ENCODE assay signal across 2 cellular contexts in the genomic region with DNA sequence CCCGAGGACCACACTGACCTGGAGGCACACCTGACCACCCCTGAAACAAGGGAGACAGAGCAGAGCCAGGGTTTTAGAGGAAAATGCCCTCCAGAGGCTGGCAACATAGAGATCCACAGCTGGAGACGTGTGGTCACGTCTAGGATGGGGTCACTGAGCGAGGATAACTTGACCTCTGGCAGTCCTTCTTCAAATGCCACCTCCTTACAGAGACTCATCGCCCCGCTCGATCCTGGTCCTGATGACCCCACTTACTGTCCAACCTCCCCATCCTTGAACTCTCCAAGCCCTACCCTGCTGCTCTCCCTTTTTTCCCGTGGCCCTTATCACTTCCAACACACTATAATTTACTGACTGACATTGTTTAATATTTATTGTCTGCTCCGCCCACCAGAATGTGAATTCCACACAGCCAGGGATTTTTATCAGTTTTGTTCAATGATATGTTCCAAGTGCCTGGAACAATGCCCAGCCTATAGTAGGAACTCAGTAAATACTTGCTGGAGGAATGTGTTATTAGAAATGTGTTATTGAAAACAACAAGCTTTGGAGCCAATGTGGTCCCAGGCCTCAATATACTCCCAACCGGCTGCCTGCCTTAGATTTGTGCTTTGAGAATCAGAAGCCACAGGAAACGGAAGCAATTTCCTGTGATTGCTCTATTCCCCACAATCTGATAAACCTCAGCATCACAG.
TF ChIP-seq lines count a peak whose summit lies in the region.

No MANE protein-coding gene starts in this region.

TF ChIP-seq in SK-N-SH, 30 proteins besides CTCF, POLR2A, EP300 and RAD21 (continued from another document):
- TF ChIP-seq, protein P1, sequence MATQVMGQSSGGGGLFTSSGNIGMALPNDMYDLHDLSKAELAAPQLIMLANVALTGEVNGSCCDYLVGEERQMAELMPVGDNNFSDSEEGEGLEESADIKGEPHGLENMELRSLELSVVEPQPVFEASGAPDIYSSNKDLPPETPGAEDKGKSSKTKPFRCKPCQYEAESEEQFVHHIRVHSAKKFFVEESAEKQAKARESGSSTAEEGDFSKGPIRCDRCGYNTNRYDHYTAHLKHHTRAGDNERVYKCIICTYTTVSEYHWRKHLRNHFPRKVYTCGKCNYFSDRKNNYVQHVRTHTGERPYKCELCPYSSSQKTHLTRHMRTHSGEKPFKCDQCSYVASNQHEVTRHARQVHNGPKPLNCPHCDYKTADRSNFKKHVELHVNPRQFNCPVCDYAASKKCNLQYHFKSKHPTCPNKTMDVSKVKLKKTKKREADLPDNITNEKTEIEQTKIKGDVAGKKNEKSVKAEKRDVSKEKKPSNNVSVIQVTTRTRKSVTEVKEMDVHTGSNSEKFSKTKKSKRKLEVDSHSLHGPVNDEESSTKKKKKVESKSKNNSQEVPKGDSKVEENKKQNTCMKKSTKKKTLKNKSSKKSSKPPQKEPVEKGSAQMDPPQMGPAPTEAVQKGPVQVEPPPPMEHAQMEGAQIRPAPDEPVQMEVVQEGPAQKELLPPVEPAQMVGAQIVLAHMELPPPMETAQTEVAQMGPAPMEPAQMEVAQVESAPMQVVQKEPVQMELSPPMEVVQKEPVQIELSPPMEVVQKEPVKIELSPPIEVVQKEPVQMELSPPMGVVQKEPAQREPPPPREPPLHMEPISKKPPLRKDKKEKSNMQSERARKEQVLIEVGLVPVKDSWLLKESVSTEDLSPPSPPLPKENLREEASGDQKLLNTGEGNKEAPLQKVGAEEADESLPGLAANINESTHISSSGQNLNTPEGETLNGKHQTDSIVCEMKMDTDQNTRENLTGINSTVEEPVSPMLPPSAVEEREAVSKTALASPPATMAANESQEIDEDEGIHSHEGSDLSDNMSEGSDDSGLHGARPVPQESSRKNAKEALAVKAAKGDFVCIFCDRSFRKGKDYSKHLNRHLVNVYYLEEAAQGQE (IDR thresholded peaks at IDR 0.05; ENCODE audit: low read depth, low read length), result no peak
- TF ChIP-seq FOXJ3 (CRISPR knock-in tag; IDR thresholded peaks at IDR 0.05), result no peak

TF ChIP-seq in SK-N-SH treated with all-trans-retinoic acid at 6 μM for 48 hours, 23 proteins besides CTCF, POLR2A, EP300 and RAD21 (continued from another document):
- TF ChIP-seq, protein P2, sequence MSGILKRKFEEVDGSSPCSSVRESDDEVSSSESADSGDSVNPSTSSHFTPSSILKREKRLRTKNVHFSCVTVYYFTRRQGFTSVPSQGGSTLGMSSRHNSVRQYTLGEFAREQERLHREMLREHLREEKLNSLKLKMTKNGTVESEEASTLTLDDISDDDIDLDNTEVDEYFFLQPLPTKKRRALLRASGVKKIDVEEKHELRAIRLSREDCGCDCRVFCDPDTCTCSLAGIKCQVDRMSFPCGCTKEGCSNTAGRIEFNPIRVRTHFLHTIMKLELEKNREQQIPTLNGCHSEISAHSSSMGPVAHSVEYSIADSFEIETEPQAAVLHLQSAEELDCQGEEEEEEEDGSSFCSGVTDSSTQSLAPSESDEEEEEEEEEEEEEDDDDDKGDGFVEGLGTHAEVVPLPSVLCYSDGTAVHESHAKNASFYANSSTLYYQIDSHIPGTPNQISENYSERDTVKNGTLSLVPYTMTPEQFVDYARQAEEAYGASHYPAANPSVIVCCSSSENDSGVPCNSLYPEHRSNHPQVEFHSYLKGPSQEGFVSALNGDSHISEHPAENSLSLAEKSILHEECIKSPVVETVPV (CRISPR knock-in tag; IDR thresholded peaks at IDR 0.05), result no peak
- TF ChIP-seq ZNF565 (CRISPR knock-in tag; conservative IDR thresholded peaks at IDR 0.05; ENCODE audit: low read depth) (no peak), SNAI2 (CRISPR knock-in tag; IDR thresholded peaks at IDR 0.05) (no peak), RARB (CRISPR knock-in tag; IDR thresholded peaks at IDR 0.05) (no peak), ZC3H10 (CRISPR knock-in tag; IDR thresholded peaks at IDR 0.05) (no peak), ESRRG (CRISPR knock-in tag; IDR thresholded peaks at IDR 0.05) (no peak), CSDC2 (CRISPR knock-in tag; IDR thresholded peaks at IDR 0.05) (no peak), TOX (CRISPR knock-in tag; IDR thresholded peaks at IDR 0.05; ENCODE audit: borderline replicate concordance) (no peak), ZNF70 (CRISPR knock-in tag; IDR thresholded peaks at IDR 0.05) (no peak), POU6F1 (CRISPR knock-in tag; IDR thresholded peaks at IDR 0.05; ENCODE audit: borderline replicate concordance, low read depth) (no peak)
- TF ChIP-seq, protein P3, sequence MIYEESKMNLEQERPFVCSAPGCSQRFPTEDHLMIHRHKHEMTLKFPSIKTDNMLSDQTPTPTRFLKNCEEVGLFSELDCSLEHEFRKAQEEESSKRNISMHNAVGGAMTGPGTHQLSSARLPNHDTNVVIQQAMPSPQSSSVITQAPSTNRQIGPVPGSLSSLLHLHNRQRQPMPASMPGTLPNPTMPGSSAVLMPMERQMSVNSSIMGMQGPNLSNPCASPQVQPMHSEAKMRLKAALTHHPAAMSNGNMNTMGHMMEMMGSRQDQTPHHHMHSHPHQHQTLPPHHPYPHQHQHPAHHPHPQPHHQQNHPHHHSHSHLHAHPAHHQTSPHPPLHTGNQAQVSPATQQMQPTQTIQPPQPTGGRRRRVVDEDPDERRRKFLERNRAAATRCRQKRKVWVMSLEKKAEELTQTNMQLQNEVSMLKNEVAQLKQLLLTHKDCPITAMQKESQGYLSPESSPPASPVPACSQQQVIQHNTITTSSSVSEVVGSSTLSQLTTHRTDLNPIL (CRISPR knock-in tag; IDR thresholded peaks at IDR 0.05; ENCODE audit: low read depth), result no peak
